Comparison of ENCODE assay signal across 11 cellular contexts in the genomic region with DNA sequence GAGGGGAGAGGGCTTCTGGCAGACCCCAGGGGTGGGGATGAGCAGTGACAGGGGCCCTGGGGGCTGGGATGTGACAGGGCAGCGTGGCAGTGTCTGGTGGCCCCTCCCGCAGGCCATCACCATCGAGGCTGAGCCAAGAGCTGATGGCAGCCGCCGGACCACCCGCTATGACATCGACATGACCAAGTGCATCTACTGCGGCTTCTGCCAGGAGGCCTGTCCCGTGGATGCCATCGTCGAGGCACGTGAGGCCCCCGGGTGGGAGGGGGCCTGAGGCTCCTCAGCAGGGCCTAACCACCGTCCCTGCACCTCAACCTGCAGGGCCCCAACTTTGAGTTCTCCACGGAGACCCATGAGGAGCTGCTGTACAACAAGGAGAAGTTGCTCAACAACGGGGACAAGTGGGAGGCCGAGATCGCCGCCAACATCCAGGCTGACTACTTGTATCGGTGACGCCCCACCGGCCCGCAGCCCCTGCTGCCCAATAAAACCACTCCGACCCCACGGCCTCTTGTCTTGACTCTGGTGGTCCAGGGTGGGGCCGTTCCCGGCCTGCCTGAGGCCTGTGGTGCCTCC. TPM values are rescaled to one million over a fixed set of nuclear protein-coding genes. Genes with fewer than 3 reads are reported as not detected.
DNase-seq lines count a peak whose midpoint lies in the region; ATAC-seq and TF ChIP-seq lines count a peak whose summit lies in the region.
"Had no signal": no experiment of that assay in that cellular context is flagged by ENCODE, and none has a peak within 500 bp of the region (broad histone marks: within the 10 kb centered on the region; RNA-seq: fewer than 3 reads in every experiment).

No MANE protein-coding gene starts in this region.

- no peaks in the 10 kb centered on the region for H3K9me2 ChIP-seq in hepatocyte (replicated peaks; ENCODE audit: insufficient read depth)

- intact Hi-C loops in dendritic cell treated with granulocyte-macrophage colony-stimulating factor and Interleukin-4, amounts not matched to agents 40 ng/mL and 50 ng/mL, for 4 days (cut with micrococcal nuclease), result loop anchor here (5.0 to 10.0 kb wide), 2 partner anchors 39 to 79 kb away; no protein-coding TSS in a partner anchor

- no peaks in the 10 kb centered on the region for H3K27me3 Mint-ChIP-seq in dendritic cell treated with granulocyte-macrophage colony-stimulating factor and Interleukin-4, amounts not matched to agents 40 ng/mL and 50 ng/mL, for 4 days
- no peaks in the 10 kb centered on the region for H3K27me3 Mint-ChIP-seq in nephron progenitor cell (ENCODE audit: low read depth, poor library complexity)

- WGBS in hepatocyte (ENCODE audit: low lambda C conversion rate, missing lambda C conversion rate), result 86% methylated on average over 20 of the region's 27 CpGs

- no peaks in the 10 kb centered on the region for H3K9me3 Mint-ChIP-seq in dendritic cell treated with granulocyte-macrophage colony-stimulating factor and Interleukin-4, amounts not matched to agents 40 ng/mL and 50 ng/mL, for 4 days
- H3K9me3 Mint-ChIP-seq in nephron progenitor cell, result no peaks in the 10 kb centered on the region

- in situ Hi-C loops in KBM-7 (cut with MboI; ENCODE audit: low pct_unique_long_range_greater_than_20kb, low sequenced_read_pairs), result no loop called here

- no peak for ATAC-seq in GM18498 (IDR thresholded peaks at IDR 0.05; ENCODE audit: unreplicated experiment)

- H3K36me3 Mint-ChIP-seq in dendritic cell treated with granulocyte-macrophage colony-stimulating factor and Interleukin-4, amounts not matched to agents 40 ng/mL and 50 ng/mL, for 4 days (ENCODE audit: low read depth), result peaks cover 78% of the 10 kb centered on the region
- H3K36me3 Mint-ChIP-seq in nephron progenitor cell (ENCODE audit: low read depth), result peaks cover 10% of the 10 kb centered on the region

- H3K27ac Mint-ChIP-seq in dendritic cell treated with granulocyte-macrophage colony-stimulating factor and Interleukin-4, amounts not matched to agents 40 ng/mL and 50 ng/mL, for 4 days, result peak overlapping the region; percentile 97
- H3K27ac Mint-ChIP-seq in nephron progenitor cell, result peak overlapping the region; percentile 84

- DNase-seq in KBM-7 (peak; percentile 34), nephron progenitor cell (no peak), NCI-H524 treated with DMSO at 0.1 percent for 48 hours (lab: John Stamatoyannopoulos, UW) (no peak), hepatocyte (ENCODE audit: low spot score) (no peak), NCI-H748 (lab: John Stamatoyannopoulos, UW; ENCODE audit: unreplicated experiment) (no peak)
- DNase-seq: effector CD8-positive, alpha-beta T cell; NCI-H524 had no signal

- TF ChIP-seq CTCF in 22Rv1 (IDR thresholded peaks at IDR 0.05), result no peak
- TF ChIP-seq CTCF in nephron progenitor cell (IDR thresholded peaks at IDR 0.05), result no peak
- no peak for TF ChIP-seq CTCF in hepatocyte (IDR thresholded peaks at IDR 0.05; ENCODE audit: poor library complexity)

- H3K9me3 ChIP-seq in hepatocyte (ENCODE audit: low read depth), result no peaks in the 10 kb centered on the region

- no peak overlapping the region for H2AFZ ChIP-seq in hepatocyte

- H3K4me1 Mint-ChIP-seq in dendritic cell treated with granulocyte-macrophage colony-stimulating factor and Interleukin-4, amounts not matched to agents 40 ng/mL and 50 ng/mL, for 4 days (ENCODE audit: low read depth), result peaks cover 76% of the 10 kb centered on the region
- peaks cover 19% of the 10 kb centered on the region for H3K4me1 Mint-ChIP-seq in nephron progenitor cell

- peaks cover 31% of the 10 kb centered on the region for H3K4me1 ChIP-seq in hepatocyte (ENCODE audit: insufficient read depth)

- peak overlapping the region; percentile 63 for H3K4me3 Mint-ChIP-seq in dendritic cell treated with granulocyte-macrophage colony-stimulating factor and Interleukin-4, amounts not matched to agents 40 ng/mL and 50 ng/mL, for 4 days
- no peak overlapping the region for H3K4me3 Mint-ChIP-seq in nephron progenitor cell

- no peaks in the 10 kb centered on the region for H3K27me3 ChIP-seq in hepatocyte

- H3K27ac ChIP-seq in 22Rv1 (peak overlapping the region; percentile 75; the same call in 1 of the 2 replicates), hepatocyte (no peak overlapping the region)

- no peak overlapping the region for H3K4me2 ChIP-seq in hepatocyte

- no peaks in the 10 kb centered on the region for H4K20me1 ChIP-seq in hepatocyte (ENCODE audit: insufficient read depth, poor library complexity, severe bottlenecking)

- no peaks in the 10 kb centered on the region for H3K36me3 ChIP-seq in hepatocyte (replicated peaks; ENCODE audit: insufficient read depth, low read depth)

- peaks cover 17% of the 10 kb centered on the region for H3K79me2 ChIP-seq in hepatocyte

- no peak overlapping the region for H3K4me3 ChIP-seq in hepatocyte

RNA-seq across cellular contexts. Expression of gene TCIRG1, which starts 2.6 kb away (rescaled TPM):
- total RNA-seq in hepatocyte, result 61.0 and 77.4 TPM in 2 replicates
- 125 and 199 TPM in 2 replicates for polyA plus RNA-seq in hepatocyte

RNA-seq across cellular contexts. Expression of gene NDUFS8, which starts 5.7 kb away (rescaled TPM):
- total RNA-seq in hepatocyte, result 100 and 111 TPM in 2 replicates
- polyA plus RNA-seq in hepatocyte, result 286 and 287 TPM in 2 replicates

RNA-seq across cellular contexts. Expression of gene ALDH3B1, which starts 26.1 kb away (rescaled TPM):
- 11.7 and 15.4 TPM in 2 replicates for total RNA-seq in hepatocyte
- polyA plus RNA-seq in hepatocyte, result 15.7 and 16.9 TPM in 2 replicates
- total RNA-seq: T-helper 2 cell treated with Interferon-gamma antibody and Interleukin-4, amounts not matched to agents 100 ng/mL and 5 ng/mL, for 36 hours had no signal

RNA-seq across cellular contexts. Expression of gene UNC93B1, which starts 32.3 kb away (rescaled TPM):
- total RNA-seq in hepatocyte, result 22.6 and 23.5 TPM in 2 replicates
- 38.0 and 42.9 TPM in 2 replicates for polyA plus RNA-seq in hepatocyte
